In genomic region chr4:10578027-10578426, GRCh38 we compare ENCODE assay signal across 13 cellular contexts.
DNase-seq lines count a peak whose midpoint lies in the region; ATAC-seq and TF ChIP-seq lines count a peak whose summit lies in the region.
"Had no signal": no experiment of that assay in that cellular context is flagged by ENCODE, and none has a peak within 500 bp of the region (broad histone marks: within the 10 kb centered on the region; RNA-seq: fewer than 3 reads in every experiment).

No MANE protein-coding gene starts in this region.

- TF ChIP-seq CTCF in retinal pigment epithelial cell (conservative IDR thresholded peaks at IDR 0.05; ENCODE audit: low read depth, low read length) (no peak), sigmoid colon (IDR thresholded peaks at IDR 0.05) (no peak)

- intact Hi-C loops in sigmoid colon (cut with DNase I): no loop called here

- H3K36me3 ChIP-seq in sigmoid colon: no peaks in the 10 kb centered on the region
- H3K36me3 ChIP-seq: pancreas had no signal

- DNase-seq in NCI-H2171 treated with DMSO at 0.1 percent for 48 hours (lab: John Stamatoyannopoulos, UW) (peak; percentile 19), NCI-H2171 (lab: John Stamatoyannopoulos, UW) (no peak), retinal pigment epithelial cell (ENCODE audit: low read depth) (peak; percentile 61), cortex of kidney (lab: John Stamatoyannopoulos, UW) (no peak), sigmoid colon (no peak), NCI-H1092 treated with DMSO at 0.1 percent for 48 hours (lab: John Stamatoyannopoulos, UW) (no peak)
- DNase-seq: activated CD4-positive, alpha-beta T cell treated with anti-CD3 and anti-CD28 coated beads, Interleukin-2, amount 50 U/mL, for 1 hour; NCI-H2081 treated with DMSO at 0.1 percent for 48 hours; pancreas; PC-9; trophoblast cell had no signal

- 48 to 63% methylated on average over 4 of the region's 4 CpGs for WGBS in sigmoid colon, 2 donors

- peak; percentile 58 for ATAC-seq in GM21619 (IDR thresholded peaks at IDR 0.05; ENCODE audit: unreplicated experiment)
- peak; percentile 46 for ATAC-seq in HG03097 (IDR thresholded peaks at IDR 0.05; ENCODE audit: low FRiP score, unreplicated experiment)
- ATAC-seq: pancreas had no signal

- H3K27me3 ChIP-seq in sigmoid colon: no peaks in the 10 kb centered on the region

- TF ChIP-seq POLR2A in sigmoid colon (IDR thresholded peaks at IDR 0.05): no peak

- no peak overlapping the region for H3K27ac ChIP-seq in sigmoid colon
- H3K27ac ChIP-seq: pancreas, PC-9 had no signal

- H3K4me3 ChIP-seq in retinal pigment epithelial cell (ENCODE audit: low read length) (no peak overlapping the region), sigmoid colon (no peak overlapping the region)
- H3K4me3 ChIP-seq: pancreas, PC-9 had no signal

- no peak for TF ChIP-seq EP300 in sigmoid colon (IDR thresholded peaks at IDR 0.05)

- no peaks in the 10 kb centered on the region for H3K9me3 ChIP-seq in sigmoid colon
- H3K9me3 ChIP-seq: pancreas had no signal

- no peaks in the 10 kb centered on the region for H3K4me1 ChIP-seq in sigmoid colon
- H3K4me1 ChIP-seq: pancreas had no signal

Comparison
In these comparisons a context has a peak if more than half of its experiments do, and no peak if none do; other contexts are left out.
1. DNase-seq: peak in NCI-H2171 treated with DMSO at 0.1 percent for 48 hours (single experiment) and retinal pigment epithelial cell (single experiment); none in NCI-H2171 (single experiment), cortex of kidney (single experiment), sigmoid colon (single experiment) and NCI-H1092 treated with DMSO at 0.1 percent for 48 hours (single experiment).